21 cellular contexts compared by ENCODE assay signal in the genomic region with DNA sequence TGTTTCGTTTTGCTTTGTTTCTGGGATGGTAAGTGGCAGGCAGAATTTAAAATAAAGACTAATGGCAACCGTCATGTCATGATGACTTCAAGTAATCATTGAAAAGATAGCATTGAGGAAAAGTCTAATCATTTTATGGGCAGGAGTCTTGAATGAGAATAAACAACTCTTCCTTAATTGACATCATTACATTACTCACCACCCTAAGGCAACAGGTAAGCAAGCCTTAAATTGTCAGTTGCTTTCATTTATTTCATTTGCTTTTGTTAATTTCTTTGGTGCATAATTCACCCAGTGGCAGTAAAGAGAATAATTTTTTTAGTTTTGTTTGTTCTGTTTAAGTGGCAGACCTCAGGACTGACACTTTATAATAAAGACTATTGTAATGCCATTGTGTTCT.
DNase-seq lines count a peak whose midpoint lies in the region; ATAC-seq and TF ChIP-seq lines count a peak whose summit lies in the region.
"Had no signal": no experiment of that assay in that cellular context is flagged by ENCODE, and none has a peak within 500 bp of the region (broad histone marks: within the 10 kb centered on the region; RNA-seq: fewer than 3 reads in every experiment).

No MANE protein-coding gene starts in this region.

- H3K27ac ChIP-seq in RWPE1: no peak overlapping the region
- H3K27ac ChIP-seq: 22Rv1 had no signal

- POLR2A ChIA-PET in RWPE1 (lab: Yijun Ruan, JAX; ENCODE audit: low non-redundant PET): no interaction called here

- DNase-seq in NCI-H1105 treated with DMSO at 0.1 percent for 48 hours (lab: John Stamatoyannopoulos, UW): peak; percentile 3
- no peak for DNase-seq in NCI-H1105 (lab: John Stamatoyannopoulos, UW)
- DNase-seq in NCI-H1436 treated with DMSO at 0.1 percent for 48 hours (lab: John Stamatoyannopoulos, UW): peak; percentile 60
- DNase-seq in RWPE1 (ENCODE audit: low spot score): peak; percentile 20
- no peak for DNase-seq in effector CD4-positive, alpha-beta T cell
- DNase-seq in GM19238 (ENCODE audit: insufficient read length, low spot score): no peak
- DNase-seq: ACHN; BE2C; CD8-positive, alpha-beta memory T cell; DMS79 treated with DMSO at 0.1 percent for 48 hours; GF-D8; KBM-7; MM.1S; NCI-H1694; NCI-H2227 treated with DMSO at 0.1 percent for 48 hours; NCI-H526 treated with DMSO at 0.1 percent for 48 hours; RPMI8226; SHP77; T-cell had no signal

- TF ChIP-seq CTCF in RWPE1 (conservative IDR thresholded peaks at IDR 0.05; ENCODE audit: low read depth): no peak

- CTCF ChIA-PET in RWPE1 (lab: Yijun Ruan, JAX): interaction anchor here (0.5 to 0.6 kb wide), 2 partner anchors 54 to 1338 kb away, joined by 3 to 4 read pairs; no protein-coding TSS in a partner anchor

- no peak for ATAC-seq in GM18519 (IDR thresholded peaks at IDR 0.05; ENCODE audit: low FRiP score, unreplicated experiment)
- ATAC-seq: T-cell had no signal

Comparison
In these comparisons a context has a peak if more than half of its experiments do, and no peak if none do; other contexts are left out.
1. DNase-seq: peak in NCI-H1105 treated with DMSO at 0.1 percent for 48 hours (single experiment), NCI-H1436 treated with DMSO at 0.1 percent for 48 hours (single experiment) and RWPE1 (single experiment); none in NCI-H1105 (single experiment), effector CD4-positive, alpha-beta T cell (single experiment) and GM19238 (single experiment).